Comparison of ENCODE assay signal across 1 cellular context in the genomic region with DNA sequence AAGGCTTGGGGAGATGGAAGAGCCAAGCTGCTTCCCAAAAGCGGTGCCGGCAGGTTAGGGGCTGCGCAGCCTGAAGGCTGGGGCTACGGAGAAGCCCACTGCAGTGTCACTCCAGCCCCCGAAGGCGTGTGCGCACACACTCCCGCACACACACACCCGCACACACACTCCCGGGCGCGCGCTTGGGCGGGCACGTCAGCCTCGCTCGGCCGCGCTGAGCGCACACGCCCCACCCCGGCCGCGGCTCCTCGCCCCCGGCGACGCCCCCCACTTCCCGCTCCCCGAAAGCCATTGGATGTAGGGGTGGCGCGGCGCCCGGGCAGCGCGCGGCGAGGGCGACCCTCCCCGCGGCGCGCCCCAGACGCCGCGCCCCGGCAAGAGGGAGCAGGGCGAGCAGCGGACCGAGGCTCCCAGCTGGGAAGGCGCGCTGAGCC.
TF ChIP-seq lines count a peak whose summit lies in the region.

A gene with protein sequence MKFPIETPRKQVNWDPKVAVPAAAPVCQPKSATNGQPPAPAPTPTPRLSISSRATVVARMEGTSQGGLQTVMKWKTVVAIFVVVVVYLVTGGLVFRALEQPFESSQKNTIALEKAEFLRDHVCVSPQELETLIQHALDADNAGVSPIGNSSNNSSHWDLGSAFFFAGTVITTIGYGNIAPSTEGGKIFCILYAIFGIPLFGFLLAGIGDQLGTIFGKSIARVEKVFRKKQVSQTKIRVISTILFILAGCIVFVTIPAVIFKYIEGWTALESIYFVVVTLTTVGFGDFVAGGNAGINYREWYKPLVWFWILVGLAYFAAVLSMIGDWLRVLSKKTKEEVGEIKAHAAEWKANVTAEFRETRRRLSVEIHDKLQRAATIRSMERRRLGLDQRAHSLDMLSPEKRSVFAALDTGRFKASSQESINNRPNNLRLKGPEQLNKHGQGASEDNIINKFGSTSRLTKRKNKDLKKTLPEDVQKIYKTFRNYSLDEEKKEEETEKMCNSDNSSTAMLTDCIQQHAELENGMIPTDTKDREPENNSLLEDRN (minus strand): TSS at position 184 of the 434 bp plus-strand sequence. CDS start 471 bp downstream, outside the sequence.

TF ChIP-seq in GM23338, 12 proteins besides CTCF, POLR2A, EP300 and RAD21 (continued from another document):
- TF ChIP-seq, protein P1, sequence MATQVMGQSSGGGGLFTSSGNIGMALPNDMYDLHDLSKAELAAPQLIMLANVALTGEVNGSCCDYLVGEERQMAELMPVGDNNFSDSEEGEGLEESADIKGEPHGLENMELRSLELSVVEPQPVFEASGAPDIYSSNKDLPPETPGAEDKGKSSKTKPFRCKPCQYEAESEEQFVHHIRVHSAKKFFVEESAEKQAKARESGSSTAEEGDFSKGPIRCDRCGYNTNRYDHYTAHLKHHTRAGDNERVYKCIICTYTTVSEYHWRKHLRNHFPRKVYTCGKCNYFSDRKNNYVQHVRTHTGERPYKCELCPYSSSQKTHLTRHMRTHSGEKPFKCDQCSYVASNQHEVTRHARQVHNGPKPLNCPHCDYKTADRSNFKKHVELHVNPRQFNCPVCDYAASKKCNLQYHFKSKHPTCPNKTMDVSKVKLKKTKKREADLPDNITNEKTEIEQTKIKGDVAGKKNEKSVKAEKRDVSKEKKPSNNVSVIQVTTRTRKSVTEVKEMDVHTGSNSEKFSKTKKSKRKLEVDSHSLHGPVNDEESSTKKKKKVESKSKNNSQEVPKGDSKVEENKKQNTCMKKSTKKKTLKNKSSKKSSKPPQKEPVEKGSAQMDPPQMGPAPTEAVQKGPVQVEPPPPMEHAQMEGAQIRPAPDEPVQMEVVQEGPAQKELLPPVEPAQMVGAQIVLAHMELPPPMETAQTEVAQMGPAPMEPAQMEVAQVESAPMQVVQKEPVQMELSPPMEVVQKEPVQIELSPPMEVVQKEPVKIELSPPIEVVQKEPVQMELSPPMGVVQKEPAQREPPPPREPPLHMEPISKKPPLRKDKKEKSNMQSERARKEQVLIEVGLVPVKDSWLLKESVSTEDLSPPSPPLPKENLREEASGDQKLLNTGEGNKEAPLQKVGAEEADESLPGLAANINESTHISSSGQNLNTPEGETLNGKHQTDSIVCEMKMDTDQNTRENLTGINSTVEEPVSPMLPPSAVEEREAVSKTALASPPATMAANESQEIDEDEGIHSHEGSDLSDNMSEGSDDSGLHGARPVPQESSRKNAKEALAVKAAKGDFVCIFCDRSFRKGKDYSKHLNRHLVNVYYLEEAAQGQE (IDR thresholded peaks at IDR 0.05; ENCODE audit: unreplicated experiment) = no peak
- no peak for TF ChIP-seq CREB1 (CRISPR knock-in tag; IDR thresholded peaks at IDR 0.05; ENCODE audit: low read depth)
- no peak for TF ChIP-seq EZH2phosphoT487 (IDR thresholded peaks at IDR 0.05; ENCODE audit: unreplicated experiment)
- no peak for TF ChIP-seq ZNF331 (CRISPR knock-in tag; IDR thresholded peaks at IDR 0.05; ENCODE audit: low read depth)
- no peak for TF ChIP-seq POLR2AphosphoS5 (IDR thresholded peaks at IDR 0.05; ENCODE audit: low read depth)
- TF ChIP-seq, protein P2, sequence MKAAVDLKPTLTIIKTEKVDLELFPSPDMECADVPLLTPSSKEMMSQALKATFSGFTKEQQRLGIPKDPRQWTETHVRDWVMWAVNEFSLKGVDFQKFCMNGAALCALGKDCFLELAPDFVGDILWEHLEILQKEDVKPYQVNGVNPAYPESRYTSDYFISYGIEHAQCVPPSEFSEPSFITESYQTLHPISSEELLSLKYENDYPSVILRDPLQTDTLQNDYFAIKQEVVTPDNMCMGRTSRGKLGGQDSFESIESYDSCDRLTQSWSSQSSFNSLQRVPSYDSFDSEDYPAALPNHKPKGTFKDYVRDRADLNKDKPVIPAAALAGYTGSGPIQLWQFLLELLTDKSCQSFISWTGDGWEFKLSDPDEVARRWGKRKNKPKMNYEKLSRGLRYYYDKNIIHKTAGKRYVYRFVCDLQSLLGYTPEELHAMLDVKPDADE (IDR thresholded peaks at IDR 0.05) = no peak
